2 cellular contexts compared by ENCODE assay signal in genomic region chr22:40714514-40714966, GRCh38.
TF ChIP-seq lines count a peak whose summit lies in the region.

No MANE protein-coding gene starts in this region.

TF ChIP-seq in A549, 52 proteins besides CTCF, POLR2A, EP300 and RAD21 (continued from another document):
- TF ChIP-seq HMGXB4 (CRISPR knock-in tag; IDR thresholded peaks at IDR 0.05; ENCODE audit: borderline replicate concordance) = no peak
- no peak for TF ChIP-seq EHMT2 (IDR thresholded peaks at IDR 0.05; ENCODE audit: low read depth)
- TF ChIP-seq TFCP2L1 (CRISPR knock-in tag; IDR thresholded peaks at IDR 0.05) = no peak
- TF ChIP-seq NR3C1 (IDR thresholded peaks at IDR 0.05) = no peak
- 0 out of 2 replicates have a peak, but pooled peaks have one; percentile 13 for TF ChIP-seq GATA3 (IDR thresholded peaks at IDR 0.05; ENCODE audit: borderline replicate concordance)
- no peak for TF ChIP-seq EHF (CRISPR knock-in tag; IDR thresholded peaks at IDR 0.05)
- TF ChIP-seq ZC3H11A (IDR thresholded peaks at IDR 0.05) = no peak
- peak in 1 of 2 experiments; percentile 58; a peak in 2 of 4 replicates for TF ChIP-seq CEBPB (IDR thresholded peaks at IDR 0.05)
- TF ChIP-seq ATOH8 (CRISPR knock-in tag; IDR thresholded peaks at IDR 0.05; ENCODE audit: low read depth) = no peak

TF ChIP-seq in HepG2, 621 proteins besides CTCF, POLR2A, EP300 and RAD21 (continued from another document and continues in another):
- TF ChIP-seq ZNF276 (CRISPR knock-in tag; IDR thresholded peaks at IDR 0.05; ENCODE audit: low read depth) (no peak), FOSL2 (CRISPR knock-in tag; IDR thresholded peaks at IDR 0.05) (peak; percentile 74), HMG20A (CRISPR knock-in tag; IDR thresholded peaks at IDR 0.05; ENCODE audit: borderline replicate concordance) (peak; percentile 52; the same call in 1 of the 2 replicates), ZNF670 (CRISPR knock-in tag; IDR thresholded peaks at IDR 0.05; ENCODE audit: borderline replicate concordance) (0 out of 2 replicates have a peak, but pooled peaks have one; percentile 55), THYN1 (CRISPR knock-in tag; IDR thresholded peaks at IDR 0.05; ENCODE audit: borderline replicate concordance, low read depth) (no peak), XRCC5 (optimal IDR thresholded peaks at IDR 0.05; ENCODE audit: low read length) (peak; percentile 39), AHDC1 (CRISPR knock-in tag; IDR thresholded peaks at IDR 0.05; ENCODE audit: borderline replicate concordance) (peak; percentile 65; the same call in 1 of the 2 replicates), FOXK1 (CRISPR knock-in tag; IDR thresholded peaks at IDR 0.05; ENCODE audit: borderline replicate concordance, low read depth) (0 out of 2 replicates have a peak, but pooled peaks have one; percentile 13), SATB2 (CRISPR knock-in tag; IDR thresholded peaks at IDR 0.05) (no peak), ARID5B (CRISPR knock-in tag; IDR thresholded peaks at IDR 0.05) (peak; percentile 75), MYNN (CRISPR knock-in tag; IDR thresholded peaks at IDR 0.05; ENCODE audit: low read depth) (no peak), NCOA5 (CRISPR knock-in tag; IDR thresholded peaks at IDR 0.05) (no peak), FOXP1 (IDR thresholded peaks at IDR 0.05) (no peak), FOXP1 (CRISPR knock-in tag; IDR thresholded peaks at IDR 0.05) (peak; percentile 72), PHF21A (CRISPR knock-in tag; IDR thresholded peaks at IDR 0.05) (peak; percentile 59; the same call in 1 of the 2 replicates), ATF7 (IDR thresholded peaks at IDR 0.05) (no peak), ATF7 (CRISPR knock-in tag; IDR thresholded peaks at IDR 0.05) (no peak), KLF16 (CRISPR knock-in tag; IDR thresholded peaks at IDR 0.05) (peak in 1 of 2 experiments; percentile 19; a peak in 1 of 4 replicates), NR2F2 (IDR thresholded peaks at IDR 0.05; ENCODE audit: borderline replicate concordance, low read depth) (peak; percentile 15; the same call in 1 of the 2 replicates), HDAC1 (CRISPR knock-in tag; IDR thresholded peaks at IDR 0.05) (peak; percentile 41; the same call in 1 of the 2 replicates), ZNF143 (CRISPR knock-in tag; IDR thresholded peaks at IDR 0.05) (no peak), ZNF281 (CRISPR knock-in tag; IDR thresholded peaks at IDR 0.05; ENCODE audit: borderline replicate concordance) (peak; percentile 22; the same call in 1 of the 2 replicates), RFX1 (IDR thresholded peaks at IDR 0.05) (peak; percentile 26; the same call in 1 of the 2 replicates), CC2D1A (CRISPR knock-in tag; IDR thresholded peaks at IDR 0.05) (no peak), CEBPG (CRISPR knock-in tag; IDR thresholded peaks at IDR 0.05) (peak; percentile 61), ZNF644 (CRISPR knock-in tag; IDR thresholded peaks at IDR 0.05; ENCODE audit: low read depth) (peak; percentile 38; the same call in 1 of the 2 replicates), NR2F6 (IDR thresholded peaks at IDR 0.05) (peak; percentile 54), NR2F6 (CRISPR knock-in tag; IDR thresholded peaks at IDR 0.05) (0 out of 2 replicates have a peak, but pooled peaks have one; percentile 34), SIX4 (CRISPR knock-in tag; IDR thresholded peaks at IDR 0.05) (0 out of 2 replicates have a peak, but pooled peaks have one; percentile 35), FOXA1 (IDR thresholded peaks at IDR 0.05) (no peak), FOXA1 (CRISPR knock-in tag; IDR thresholded peaks at IDR 0.05) (peak; percentile 43; the same call in 1 of the 2 replicates), SAP130 (CRISPR knock-in tag; IDR thresholded peaks at IDR 0.05; ENCODE audit: low read depth) (0 out of 2 replicates have a peak, but pooled peaks have one; percentile 10), SALL1 (CRISPR knock-in tag; IDR thresholded peaks at IDR 0.05) (peak; percentile 46; the same call in 1 of the 2 replicates), SP5 (CRISPR knock-in tag; IDR thresholded peaks at IDR 0.05; ENCODE audit: borderline replicate concordance, low read depth) (peak; percentile 71), FOXA3 (CRISPR knock-in tag; IDR thresholded peaks at IDR 0.05) (peak; percentile 72), FOXP4 (CRISPR knock-in tag; IDR thresholded peaks at IDR 0.05) (peak; percentile 80), IRF2 (CRISPR knock-in tag; IDR thresholded peaks at IDR 0.05) (0 out of 2 replicates have a peak, but pooled peaks have one; percentile 22), GATAD2A (CRISPR knock-in tag; IDR thresholded peaks at IDR 0.05) (peak; percentile 77), PATZ1 (CRISPR knock-in tag; IDR thresholded peaks at IDR 0.05) (peak; percentile 23; the same call in 1 of the 2 replicates), SOX5 (CRISPR knock-in tag; IDR thresholded peaks at IDR 0.05; ENCODE audit: borderline replicate concordance) (peak; percentile 20; the same call in 1 of the 2 replicates), RXRB (CRISPR knock-in tag; IDR thresholded peaks at IDR 0.05; ENCODE audit: borderline replicate concordance) (peak; percentile 38; the same call in 1 of the 2 replicates), SOX13 (IDR thresholded peaks at IDR 0.05) (no peak), SOX13 (CRISPR knock-in tag; conservative IDR thresholded peaks at IDR 0.05 in 1 of 2, IDR thresholded peaks at IDR 0.05 in 1 of 2) (peak in 1 of 2 experiments; percentile 20; a peak in 1 of 4 replicates), RFXANK (CRISPR knock-in tag; IDR thresholded peaks at IDR 0.05) (no peak), TCF7 (IDR thresholded peaks at IDR 0.05; ENCODE audit: low read depth) (peak; percentile 33; the same call in 1 of the 2 replicates)
